Comparison of ENCODE assay signal across 16 cellular contexts in genomic region chr4:139782926-139783542, GRCh38.
"Had no signal": no experiment of that assay in that cellular context is flagged by ENCODE, and none has a peak within 500 bp of the region (broad histone marks: within the 10 kb centered on the region; RNA-seq: fewer than 3 reads in every experiment).

No MANE protein-coding gene starts in this region.

- H3K36me3 Mint-ChIP-seq: activated naive CD8-positive, alpha-beta T cell treated with anti-CD3 and anti-CD28 coated beads, Interleukin-2, amount 10 ng/mL, durations not matched to agents 7 days and 5 days; stimulated activated naive B cell treated with anti-CD40 and anti-IgM and Interleukin-4, amounts not matched to agents 10 μg/mL and 1 μg/mL and 100 μg/mL, for 72 hours had no signal

- H3K27me3 Mint-ChIP-seq: activated naive CD8-positive, alpha-beta T cell treated with anti-CD3 and anti-CD28 coated beads, Interleukin-2, amount 10 ng/mL, durations not matched to agents 7 days and 5 days; stimulated activated naive B cell treated with anti-CD40 and anti-IgM and Interleukin-4, amounts not matched to agents 10 μg/mL and 1 μg/mL and 100 μg/mL, for 72 hours had no signal

- H3K4me1 Mint-ChIP-seq: activated CD4-positive, alpha-beta memory T cell treated with anti-CD3 and anti-CD28 coated beads, Interleukin-2, amount 10 ng/mL, durations not matched to agents 7 days and 5 days; activated naive CD8-positive, alpha-beta T cell treated with anti-CD3 and anti-CD28 coated beads, Interleukin-2, amount 10 ng/mL, durations not matched to agents 7 days and 5 days had no signal

- H3K4me1 ChIP-seq: prostate gland, transverse colon had no signal

- H3K36me3 ChIP-seq: heart right ventricle, left ventricle myocardium inferior, prostate gland, spleen, transverse colon had no signal

- H3K9me3 ChIP-seq: heart right ventricle, left ventricle myocardium inferior, prostate gland, spleen, transverse colon had no signal

- H3K27ac ChIP-seq: heart right ventricle, left ventricle myocardium inferior, prostate gland, spleen, transverse colon had no signal

- H3K27ac Mint-ChIP-seq: activated CD4-positive, alpha-beta memory T cell treated with anti-CD3 and anti-CD28 coated beads, Interleukin-2, amount 10 ng/mL, durations not matched to agents 7 days and 5 days; activated naive CD8-positive, alpha-beta T cell treated with anti-CD3 and anti-CD28 coated beads, Interleukin-2, amount 10 ng/mL, durations not matched to agents 7 days and 5 days; stimulated activated naive B cell treated with anti-CD40 and anti-IgM and Interleukin-4, amounts not matched to agents 10 μg/mL and 1 μg/mL and 100 μg/mL, for 72 hours; T-helper 2 cell treated with Interferon-gamma antibody and Interleukin-4, amounts not matched to agents 5 μg/mL and 100 μg/mL, for 36 hours had no signal

- ATAC-seq: stimulated activated naive B cell treated with anti-CD40 and anti-IgM and Interleukin-4, amounts not matched to agents 10 μg/mL and 1 μg/mL and 100 μg/mL, for 72 hours had no signal

- H3K27me3 ChIP-seq: heart right ventricle, spleen, transverse colon had no signal

- H3K9me3 Mint-ChIP-seq: activated CD4-positive, alpha-beta memory T cell treated with anti-CD3 and anti-CD28 coated beads, Interleukin-2, amount 10 ng/mL, durations not matched to agents 7 days and 5 days; activated naive CD8-positive, alpha-beta T cell treated with anti-CD3 and anti-CD28 coated beads, Interleukin-2, amount 10 ng/mL, durations not matched to agents 7 days and 5 days; stimulated activated naive B cell treated with anti-CD40 and anti-IgM and Interleukin-4, amounts not matched to agents 10 μg/mL and 1 μg/mL and 100 μg/mL, for 72 hours; T-helper 2 cell treated with Interferon-gamma antibody and Interleukin-4, amounts not matched to agents 5 μg/mL and 100 μg/mL, for 36 hours had no signal

- H3K4me3 Mint-ChIP-seq: activated CD4-positive, alpha-beta memory T cell treated with anti-CD3 and anti-CD28 coated beads, Interleukin-2, amount 10 ng/mL, durations not matched to agents 7 days and 5 days; activated naive CD8-positive, alpha-beta T cell treated with anti-CD3 and anti-CD28 coated beads, Interleukin-2, amount 10 ng/mL, durations not matched to agents 7 days and 5 days; stimulated activated naive B cell treated with anti-CD40 and anti-IgM and Interleukin-4, amounts not matched to agents 10 μg/mL and 1 μg/mL and 100 μg/mL, for 72 hours; T-helper 2 cell treated with Interferon-gamma antibody and Interleukin-4, amounts not matched to agents 5 μg/mL and 100 μg/mL, for 36 hours had no signal

- DNase-seq: activated CD4-positive, alpha-beta memory T cell treated with anti-CD3 and anti-CD28 coated beads, Interleukin-2, amount 10 ng/mL, durations not matched to agents 7 days and 5 days; activated CD4-positive, alpha-beta T cell treated with anti-CD3 and anti-CD28 coated beads for 1 hour; activated gamma-delta T cell treated with Interleukin-2 at 50 U/mL for 16 hours; activated naive CD8-positive, alpha-beta T cell treated with anti-CD3 and anti-CD28 coated beads, Interleukin-2, amount 10 ng/mL, durations not matched to agents 7 days and 5 days; activated T-cell treated with anti-CD3 and anti-CD28 coated beads, Interleukin-2, amount 50 U/mL, for 48 hours; foreskin melanocyte; heart right ventricle; left ventricle myocardium inferior; mesendoderm; spleen; stimulated activated CD4-positive, alpha-beta T cell treated with anti-CD3 and anti-CD28 coated beads, Interleukin-1b, Interleukin-23, amount 100 ng/mL, for 48 hours; stimulated activated naive B cell treated with anti-CD40 and anti-IgM and Interleukin-4, amounts not matched to agents 10 μg/mL and 1 μg/mL and 100 μg/mL, for 72 hours; SW 1271; transverse colon had no signal

- H3K4me3 ChIP-seq: heart right ventricle, left ventricle myocardium inferior, prostate gland, spleen, transverse colon had no signal
